20 cellular contexts compared by ENCODE assay signal in the genomic region with DNA sequence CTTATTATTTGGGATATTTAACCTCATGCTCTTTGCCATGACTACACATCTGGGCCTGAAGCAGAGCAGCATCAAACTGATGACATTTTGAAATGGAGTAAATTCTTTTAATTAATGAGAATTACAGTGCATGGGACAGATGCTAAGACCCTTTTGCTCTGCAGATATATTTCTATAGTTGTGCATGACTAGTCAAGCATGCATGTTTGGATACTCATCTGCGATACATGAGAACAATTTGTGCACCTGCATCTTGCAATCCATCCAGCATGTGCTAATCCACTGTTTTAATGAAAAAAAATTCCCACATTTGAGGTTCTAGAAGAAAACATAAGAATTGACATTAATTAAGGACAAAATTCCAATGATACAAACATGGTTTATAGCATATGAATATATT.
"Had no signal": no experiment of that assay in that cellular context is flagged by ENCODE, and none has a peak within 500 bp of the region (broad histone marks: within the 10 kb centered on the region; RNA-seq: fewer than 3 reads in every experiment).

No MANE protein-coding gene starts in this region.

- H3K4me1 Mint-ChIP-seq: endodermal cell, neural crest cell had no signal

- H3K27me3 ChIP-seq: ascending aorta, colonic mucosa, left lung, tibial nerve, uterus had no signal

- H3K4me1 ChIP-seq: ascending aorta, colonic mucosa, uterus had no signal

- H3K36me3 ChIP-seq: ascending aorta, colonic mucosa, left lung, tibial nerve, uterus had no signal

- H3K27ac Mint-ChIP-seq: activated B cell treated with CpG ODN at 0.5 μM for 24 hours; endodermal cell; memory B cell; progenitor cell of endocrine pancreas; T-helper 2 cell treated with Interferon-gamma antibody and Interleukin-4, amounts not matched to agents 5 μg/mL and 100 μg/mL, for 36 hours had no signal

- ATAC-seq: activated CD8-positive, alpha-beta T cell treated with anti-CD3 and anti-CD28 coated beads for 36 hours; left lung; stimulated activated naive CD8-positive, alpha-beta T cell treated with anti-CD3 and anti-CD28 coated beads, Interleukin-15, Interleukin-2, amounts not matched to agents 100 U/mL and 50 U/mL, for 24 hours had no signal

- H3K4me3 ChIP-seq: ascending aorta, colonic mucosa, left lung, tibial nerve, uterus had no signal

- H3K4me3 Mint-ChIP-seq: activated B cell treated with CpG ODN at 0.5 μM for 24 hours; activated CD8-positive, alpha-beta T cell treated with anti-CD3 and anti-CD28 coated beads for 36 hours; activated T-cell treated with anti-CD3 and anti-CD28 coated beads, Interleukin-2, amount 50 U/mL, for 24 hours; central memory CD8-positive, alpha-beta T cell; endodermal cell; memory B cell; neural crest cell; T-helper 2 cell treated with Interferon-gamma antibody and Interleukin-4, amounts not matched to agents 5 μg/mL and 100 μg/mL, for 36 hours had no signal

- H3K27me3 Mint-ChIP-seq: activated B cell treated with CpG ODN at 0.5 μM for 24 hours; activated CD8-positive, alpha-beta T cell treated with anti-CD3 and anti-CD28 coated beads for 36 hours; activated T-cell treated with anti-CD3 and anti-CD28 coated beads, Interleukin-2, amount 50 U/mL, for 24 hours; central memory CD8-positive, alpha-beta T cell; memory B cell; progenitor cell of endocrine pancreas had no signal

- H3K9me3 Mint-ChIP-seq: activated B cell treated with CpG ODN at 0.5 μM for 24 hours; central memory CD8-positive, alpha-beta T cell; neural crest cell; T-helper 2 cell treated with Interferon-gamma antibody and Interleukin-4, amounts not matched to agents 5 μg/mL and 100 μg/mL, for 36 hours had no signal

- DNase-seq: activated B cell treated with CpG ODN at 0.5 μM for 24 hours; activated CD4-positive, alpha-beta T cell treated with anti-CD3 and anti-CD28 coated beads for 48 hours; activated CD8-positive, alpha-beta T cell treated with anti-CD3 and anti-CD28 coated beads for 36 hours; activated naive CD4-positive, alpha-beta T cell treated with anti-CD3 and anti-CD28 coated beads, Interleukin-2, amount 50 U/mL, for 16 hours; activated T-cell treated with anti-CD3 and anti-CD28 coated beads, Interleukin-2, amount 50 U/mL, for 24 hours; colonic mucosa; endodermal cell; head of caudate nucleus; kidney; left lung; stimulated activated CD4-positive, alpha-beta T cell treated with anti-CD3 and anti-CD28 coated beads, Interleukin-2, amount 100 ng/mL, for 24 hours; stimulated activated naive CD8-positive, alpha-beta T cell treated with anti-CD3 and anti-CD28 coated beads, Interleukin-15, Interleukin-2, amounts not matched to agents 100 U/mL and 50 U/mL, for 24 hours; uterus had no signal

- H3K9me3 ChIP-seq: ascending aorta, colonic mucosa, tibial nerve, uterus had no signal

- H3K27ac ChIP-seq: ascending aorta, colonic mucosa, tibial nerve had no signal
